ENCODE assay signal across 14 cellular contexts in the genomic region with DNA sequence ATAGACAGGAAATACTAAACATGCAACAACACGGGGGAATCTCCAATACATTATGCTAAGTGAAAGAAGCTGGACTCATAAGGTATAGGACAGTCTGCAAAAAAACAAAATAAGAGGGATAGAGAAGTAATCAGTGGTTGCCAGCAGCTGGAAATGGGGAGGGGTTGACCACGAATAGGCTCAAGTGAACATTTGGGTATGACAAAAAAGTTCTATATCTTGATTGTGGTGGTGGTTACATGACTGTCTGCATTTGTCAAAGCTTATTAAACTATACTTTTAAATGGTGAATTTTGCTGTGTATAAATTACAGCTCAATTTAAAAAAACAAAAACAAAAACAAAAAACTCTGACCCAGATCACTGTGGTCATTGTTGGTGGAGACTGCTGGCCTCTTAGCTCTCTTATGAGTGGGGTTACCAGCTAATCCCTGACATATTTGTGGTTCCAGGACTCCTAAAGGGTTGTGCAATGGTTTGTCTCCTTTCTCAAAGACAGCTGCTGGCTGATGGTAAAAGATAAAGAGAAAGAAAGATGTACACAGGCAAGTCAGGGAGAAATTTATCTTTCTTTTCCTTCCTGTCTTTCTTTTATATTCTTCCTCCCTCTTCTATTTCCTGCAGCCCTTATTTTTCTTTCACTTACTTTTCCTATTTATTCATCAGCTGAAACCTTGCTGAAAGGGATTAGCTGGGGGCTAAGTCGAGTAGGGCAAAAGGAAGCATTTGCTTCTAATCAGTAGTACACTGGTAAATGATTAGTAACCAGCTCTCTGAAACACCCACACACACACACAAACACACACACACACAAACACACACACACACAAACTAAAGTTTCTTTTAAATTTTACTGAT. TPM values are rescaled to one million over a fixed set of nuclear protein-coding genes. Genes with fewer than 3 reads are reported as not detected.
DNase-seq lines count a peak whose midpoint lies in the region; ATAC-seq and TF ChIP-seq lines count a peak whose summit lies in the region.
"Had no signal": no experiment of that assay in that cellular context is flagged by ENCODE, and none has a peak within 500 bp of the region (broad histone marks: within the 10 kb centered on the region; RNA-seq: fewer than 3 reads in every experiment).

No MANE protein-coding gene starts in this region.

- DNase-seq in NCI-H2171 treated with DMSO at 0.1 percent for 48 hours (lab: John Stamatoyannopoulos, UW) (peak; percentile 5), NCI-H2171 (lab: John Stamatoyannopoulos, UW) (no peak), fibroblast of lung (ENCODE audit: low read depth in 2 of 2) (peak; percentile 59 to 73), pons (ENCODE audit: low spot score) (no peak)
- DNase-seq in activated CD8-positive, alpha-beta memory T cell treated with anti-CD3 and anti-CD28 coated beads for 24 hours, result no peak
- DNase-seq: 8988T; activated CD4-positive, alpha-beta memory T cell treated with anti-CD3 and anti-CD28 coated beads for 36 hours; activated naive CD4-positive, alpha-beta T cell treated with Interleukin-2 at 50 U/mL for 16 hours; H9; naive B cell; NCI-H524 treated with DMSO at 0.1 percent for 48 hours had no signal

- H3K9me3 ChIP-seq in fibroblast of lung (ENCODE audit: control insufficient read depth, insufficient read depth, low read depth, low read length) (no peaks in the 10 kb centered on the region), skeletal muscle satellite cell (replicated peaks; ENCODE audit: low read length) (no peaks in the 10 kb centered on the region)

- H4K20me1 ChIP-seq in fibroblast of lung (ENCODE audit: control insufficient read depth, extremely low read depth, insufficient read depth, low read length), result no peaks in the 10 kb centered on the region

- H3K4me3 ChIP-seq in fibroblast of lung (replicated peaks in 1 of 4; ENCODE audit: control extremely low read depth in 1 of 4, insufficient read depth in 1 of 4, low read depth in 3 of 4, low read length in 4 of 4) (no peak overlapping the region), skeletal muscle satellite cell (ENCODE audit: low read length) (no peak overlapping the region)

- no peaks in the 10 kb centered on the region for H3K79me2 ChIP-seq in fibroblast of lung (ENCODE audit: control insufficient read depth, insufficient read depth, low read length)

- no peaks in the 10 kb centered on the region for H3K4me1 ChIP-seq in fibroblast of lung (ENCODE audit: control insufficient read depth, extremely low read depth, insufficient read depth, low read length)
- peaks cover 7% of the 10 kb centered on the region for H3K4me1 ChIP-seq in skeletal muscle satellite cell (ENCODE audit: control insufficient read depth, insufficient read depth, low read length)

- H3K27ac ChIP-seq in fibroblast of lung (ENCODE audit: insufficient read depth, low read length), result no peak overlapping the region

- peak; percentile 45; the same call in 2 of the 3 replicates for ATAC-seq in SK-N-SH treated with all-trans-retinoic acid at 6 μM for 48 hours
- no peak for ATAC-seq in HG03280 (IDR thresholded peaks at IDR 0.05; ENCODE audit: unreplicated experiment)

- H3K9ac ChIP-seq in fibroblast of lung (ENCODE audit: insufficient read depth, low read length), result no peak overlapping the region
- H3K9ac ChIP-seq in skeletal muscle satellite cell (ENCODE audit: low read depth, low read length), result peak overlapping the region; percentile 32

- no peak for TF ChIP-seq CTCF in fibroblast of lung (conservative IDR thresholded peaks at IDR 0.05 in 1 of 2, IDR thresholded peaks at IDR 0.05 in 1 of 2; ENCODE audit: low read depth in 1 of 2, low read length in 2 of 2)

- no peak overlapping the region for H3K4me2 ChIP-seq in fibroblast of lung (ENCODE audit: extremely low read depth, insufficient read depth, low read length)
- peak overlapping the region; percentile 44 for H3K4me2 ChIP-seq in skeletal muscle satellite cell (ENCODE audit: low read length)

- no peaks in the 10 kb centered on the region for H3K36me3 ChIP-seq in fibroblast of lung (ENCODE audit: control insufficient read depth, insufficient read depth, low read length)
- no peaks in the 10 kb centered on the region for H3K36me3 ChIP-seq in skeletal muscle satellite cell (ENCODE audit: insufficient read depth, low read length)

- H3K27me3 ChIP-seq in fibroblast of lung (ENCODE audit: control insufficient read depth, insufficient read depth, low read length) (no peaks in the 10 kb centered on the region), skeletal muscle satellite cell (ENCODE audit: control insufficient read depth, insufficient read depth, low read length) (no peaks in the 10 kb centered on the region)

- no peak overlapping the region for H2AFZ ChIP-seq in fibroblast of lung (ENCODE audit: low read length)

TF ChIP-seq in SK-N-SH treated with all-trans-retinoic acid at 6 μM for 48 hours, 23 proteins besides CTCF, POLR2A, EP300 and RAD21:
- 0 out of 2 replicates have a peak, but pooled peaks have one; percentile 10 for TF ChIP-seq ISL1 (CRISPR knock-in tag; IDR thresholded peaks at IDR 0.05)
- TF ChIP-seq ZC3H10 (CRISPR knock-in tag; IDR thresholded peaks at IDR 0.05), result no peak
TF ChIP-seq in SK-N-SH treated with all-trans-retinoic acid at 6 μM for 48 hours: peak in this region for 1.

RNA-seq across cellular contexts. Expression of a gene that starts 42.6 kb away (rescaled TPM):
- 43.7 and 69.9 TPM in 2 replicates for total RNA-seq in fibroblast of lung
- 22.9 and 23.6 TPM in 2 replicates for polyA plus RNA-seq in fibroblast of lung
- 11.3 and 15.2 TPM in 2 replicates for polyA plus RNA-seq in fibroblast of lung (2012)
- polyA minus RNA-seq in fibroblast of lung (ENCODE audit: low replicate concordance), result 7.9 and 9.6 TPM in 2 replicates
- 48.2 and 56.6 TPM in 2 replicates for total RNA-seq in skeletal muscle satellite cell (2012; rRNA removed)

Comparison
In these comparisons a context has a peak if more than half of its experiments do, and no peak if none do; other contexts are left out.
1. DNase-seq: peak in NCI-H2171 treated with DMSO at 0.1 percent for 48 hours (single experiment) and fibroblast of lung (2 of 2); none in NCI-H2171 (single experiment), activated CD8-positive, alpha-beta memory T cell treated with anti-CD3 and anti-CD28 coated beads for 24 hours (single experiment) and pons (single experiment).